10 cellular contexts compared by ENCODE assay signal in genomic region chr3:129228891-129229585, GRCh38. TPM values are rescaled to one million over a fixed set of nuclear protein-coding genes. Genes with fewer than 3 reads are reported as not detected.
A peak's percentile ranks its signal among the peaks of the same experiment; 100 is the strongest.
DNase-seq lines count a peak whose midpoint lies in the region; TF ChIP-seq lines count a peak whose summit lies in the region.
"Had no signal": no experiment of that assay in that cellular context is flagged by ENCODE, and none has a peak within 500 bp of the region (broad histone marks: within the 10 kb centered on the region; RNA-seq: fewer than 3 reads in every experiment).

No MANE protein-coding gene starts in this region.

- no peak overlapping the region for H3K4me3 Mint-ChIP-seq in immature natural killer cell

- POLR2A ChIA-PET in AG04449 (lab: Yijun Ruan, JAX): interaction anchor here (0.6 to 1.1 kb wide), 4 partner anchors 20 to 46 kb away, joined by 3 to 6 read pairs (median 5); partner anchors contain the start of genes CNBP and COPG1

- no peaks in the 10 kb centered on the region for H3K9me3 Mint-ChIP-seq in immature natural killer cell

- no peaks in the 10 kb centered on the region for H3K9me3 ChIP-seq in tibial artery

- TF ChIP-seq CTCF in AG04449 (IDR thresholded peaks at IDR 0.05; ENCODE audit: insufficient read depth, low read length, missing control alignments): no peak
- TF ChIP-seq CTCF in HFF-Myc (IDR thresholded peaks at IDR 0.05; ENCODE audit: low read depth, low read length, missing control alignments): no peak
- TF ChIP-seq CTCF in tibial artery (IDR thresholded peaks at IDR 0.05): no peak
- TF ChIP-seq CTCF in GM13977 (IDR thresholded peaks at IDR 0.05; ENCODE audit: extremely low read depth, insufficient read depth, missing control alignments): no peak

- no peak overlapping the region for H3K27ac ChIP-seq in tibial artery
- H3K27ac ChIP-seq: cardiac muscle cell had no signal

- H3K27me3 ChIP-seq in tibial artery: no peaks in the 10 kb centered on the region
- H3K27me3 ChIP-seq: cardiac muscle cell had no signal

- peak overlapping the region in 1 of 6 donors; percentile 52 for H3K27ac Mint-ChIP-seq in immature natural killer cell

- H3K4me1 ChIP-seq in tibial artery: peaks cover 0 to 29% (median 15%) of the 10 kb centered on the region in 4 donors

- in situ Hi-C loops in GM13977 (cut with MboI; ENCODE audit: low pct_unique_long_range_greater_than_20kb, low sequenced_read_pairs, unreplicated experiment): no loop called here

- H3K27me3 Mint-ChIP-seq in immature natural killer cell (ENCODE audit: low read depth in 3 of 3): peaks cover 4 to 7% (median 4%) of the 10 kb centered on the region in 3 donors

- intact Hi-C loops in tibial artery (cut with DNase I; ENCODE audit: low total_unique reads): no loop called here

- H3K4me3 ChIP-seq in AG04449 (ENCODE audit: low read depth, low read length) (no peak overlapping the region), HFF-Myc (replicated peaks; ENCODE audit: low read depth, low read length) (no peak overlapping the region), tibial artery (no peak overlapping the region)
- H3K4me3 ChIP-seq: cardiac muscle cell had no signal

- CTCF ChIA-PET in AG04449 (lab: Yijun Ruan, JAX): interaction anchor here (1.2 to 6.1 kb wide), 2 partner anchors 17 to 33 kb away, joined by 3 to 53 read pairs; no protein-coding TSS in a partner anchor

- DNase-seq in AG04449 (ENCODE audit: low read depth, low spot score) (peak; percentile 41), HFF-Myc (ENCODE audit: extremely low read depth, low read depth) (peak; percentile 74), amniotic stem cell (lab: John Stamatoyannopoulos, UW) (peak; percentile 40), left kidney (ENCODE audit: low read depth, low spot score) (peak; percentile 62), tibial artery (no peak), GM13977 (ENCODE audit: low spot score) (no peak), immature natural killer cell (no peak), NCI-H187 (lab: John Stamatoyannopoulos, UW) (no peak)
- DNase-seq: NCI-H2107 had no signal

- H3K36me3 Mint-ChIP-seq in immature natural killer cell: no peaks in the 10 kb centered on the region

- H3K4me1 Mint-ChIP-seq in immature natural killer cell: peaks cover 12 to 14% of the 10 kb centered on the region in 2 donors

- H3K36me3 ChIP-seq in tibial artery: no peaks in the 10 kb centered on the region
- H3K36me3 ChIP-seq: cardiac muscle cell had no signal

RNA-seq across cellular contexts. Expression of gene COPG1, which starts 20.4 kb away (rescaled TPM):
- 100 to 1,000 TPM in 1 of 3 donors, 10 to 100 TPM in 2; 35.2 to 139 (median 64.6) TPM for polyA plus RNA-seq in immature natural killer cell

RNA-seq across cellular contexts. Expression of gene CNBP, which starts 45.3 kb away (rescaled TPM):
- 1,000 to 10,000 TPM in 1 of 3 donors, 100 to 1,000 TPM in 2; 728 to 1,257 (median 878) TPM for polyA plus RNA-seq in immature natural killer cell

RNA-seq across cellular contexts. Expression of gene HMCES, which starts 49.6 kb away (rescaled TPM):
- polyA plus RNA-seq in immature natural killer cell: 100 to 1,000 TPM in 1 of 3 donors, 10 to 100 TPM in 2; 58.6 to 111 (median 78.1) TPM

Comparison
In these comparisons a context has a peak if more than half of its experiments do, and no peak if none do; other contexts are left out.
1. DNase-seq: peak in AG04449 (single experiment), HFF-Myc (single experiment), amniotic stem cell (single experiment) and left kidney (single experiment); none in tibial artery (0 of 2), GM13977 (single experiment), immature natural killer cell (0 of 3) and NCI-H187 (0 of 2).